In the genomic region with DNA sequence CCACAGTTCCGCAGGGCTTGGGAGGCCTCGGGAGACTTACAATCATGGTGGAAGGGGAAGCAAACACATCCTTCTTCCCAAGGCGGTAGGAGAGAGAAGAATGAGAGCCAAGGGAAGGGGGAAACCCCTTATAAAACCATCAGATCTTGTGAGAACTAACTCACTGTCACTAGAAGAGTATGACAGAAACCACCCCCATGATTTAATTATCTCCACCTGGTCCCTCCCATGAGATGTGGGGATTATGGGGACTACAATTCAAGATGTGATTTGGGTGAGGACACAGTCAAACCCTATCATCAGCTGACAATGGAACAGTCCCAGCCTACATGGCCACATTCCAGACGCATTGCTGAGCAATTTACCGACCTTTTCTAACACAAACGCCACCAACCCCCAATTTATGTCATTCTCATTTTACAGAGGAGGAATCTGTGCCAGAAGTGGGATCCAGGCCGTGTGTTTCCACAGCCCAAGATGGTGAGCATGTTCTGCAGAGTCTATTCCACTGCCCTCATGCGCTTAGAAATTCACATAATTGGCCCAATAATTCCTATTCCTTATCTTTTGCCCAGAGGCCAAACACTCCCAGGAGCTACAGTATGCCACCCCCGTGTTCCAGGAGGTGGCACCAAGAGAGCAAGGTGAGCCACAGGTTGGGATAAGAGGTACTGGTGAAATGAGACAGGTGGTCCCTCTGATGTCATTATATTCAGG, we compare ENCODE assay signal across 18 cellular contexts. TPM values are rescaled to one million over a fixed set of nuclear protein-coding genes. Genes with fewer than 3 reads are reported as not detected.
"Had no signal": no experiment of that assay in that cellular context is flagged by ENCODE, and none has a peak within 500 bp of the region (broad histone marks: within the 10 kb centered on the region; RNA-seq: fewer than 3 reads in every experiment).

No MANE protein-coding gene starts in this region.

- H3K4me3 Mint-ChIP-seq: activated naive CD4-positive, alpha-beta T cell treated with anti-CD3 and anti-CD28 coated beads, Interleukin-2, amount 10 ng/mL, durations not matched to agents 7 days and 5 days; endodermal cell; naive thymus-derived CD4-positive, alpha-beta T cell; stimulated activated effector memory CD8-positive, alpha-beta T cell treated with anti-CD3 and anti-CD28 coated beads, Interleukin-12 subunit alpha, Interleukin-12 subunit beta, amount 100 ng/mL, for 72 hours had no signal

- H3K27ac ChIP-seq: dorsolateral prefrontal cortex, neutrophil, thyroid gland, vagina had no signal

- H3K27ac Mint-ChIP-seq: activated naive CD4-positive, alpha-beta T cell treated with anti-CD3 and anti-CD28 coated beads, Interleukin-2, amount 10 ng/mL, durations not matched to agents 7 days and 5 days; activated T-helper 2 cell treated with anti-CD3 and anti-CD28 coated beads, Interferon-gamma antibody, Interleukin-2, Interleukin-4, amounts not matched to agents 10 μg/mL and 5 μg/mL and 100 μg/mL, durations not matched to agents 14 hours and 24 hours and 36 hours; endodermal cell had no signal

- H3K36me3 Mint-ChIP-seq: activated naive CD4-positive, alpha-beta T cell treated with anti-CD3 and anti-CD28 coated beads, Interleukin-2, amount 10 ng/mL, durations not matched to agents 7 days and 5 days; stimulated activated effector memory CD8-positive, alpha-beta T cell treated with anti-CD3 and anti-CD28 coated beads, Interleukin-12 subunit alpha, Interleukin-12 subunit beta, amount 100 ng/mL, for 72 hours had no signal

- DNase-seq: activated CD4-positive, alpha-beta T cell treated with anti-CD3 and anti-CD28 coated beads, Interleukin-2, amount 50 U/mL, for 4 hours; activated CD4-positive, CD25-positive, alpha-beta regulatory T cell treated with anti-CD3 and anti-CD28 coated beads, Interleukin-2, amount 50 U/mL, for 72 hours; activated naive CD4-positive, alpha-beta T cell treated with anti-CD3 and anti-CD28 coated beads, Interleukin-2, amount 10 ng/mL, durations not matched to agents 7 days and 5 days; dorsolateral prefrontal cortex; endodermal cell; erythroblast; mammary epithelial cell; naive thymus-derived CD4-positive, alpha-beta T cell; retina; T-helper 9 cell; thyroid gland had no signal

- H3K9me3 Mint-ChIP-seq: activated naive CD4-positive, alpha-beta T cell treated with anti-CD3 and anti-CD28 coated beads, Interleukin-2, amount 10 ng/mL, durations not matched to agents 7 days and 5 days; activated T-helper 2 cell treated with anti-CD3 and anti-CD28 coated beads, Interferon-gamma antibody, Interleukin-2, Interleukin-4, amounts not matched to agents 10 μg/mL and 5 μg/mL and 100 μg/mL, durations not matched to agents 14 hours and 24 hours and 36 hours; naive thymus-derived CD4-positive, alpha-beta T cell; stimulated activated effector memory CD8-positive, alpha-beta T cell treated with anti-CD3 and anti-CD28 coated beads, Interleukin-12 subunit alpha, Interleukin-12 subunit beta, amount 100 ng/mL, for 72 hours had no signal

- FAIRE-seq: keratinocyte had no signal

- H3K27me3 ChIP-seq: dorsolateral prefrontal cortex, neutrophil, thyroid gland, vagina had no signal

- ATAC-seq: left lobe of liver; naive thymus-derived CD4-positive, alpha-beta T cell; stimulated activated effector memory CD8-positive, alpha-beta T cell treated with anti-CD3 and anti-CD28 coated beads, Interleukin-12 subunit alpha, Interleukin-12 subunit beta, amount 100 ng/mL, for 72 hours had no signal

- H3K4me1 Mint-ChIP-seq: activated naive CD4-positive, alpha-beta T cell treated with anti-CD3 and anti-CD28 coated beads, Interleukin-2, amount 10 ng/mL, durations not matched to agents 7 days and 5 days; naive thymus-derived CD4-positive, alpha-beta T cell; stimulated activated effector memory CD8-positive, alpha-beta T cell treated with anti-CD3 and anti-CD28 coated beads, Interleukin-12 subunit alpha, Interleukin-12 subunit beta, amount 100 ng/mL, for 72 hours had no signal

- H3K36me3 ChIP-seq: thyroid gland, vagina had no signal

- H3K4me3 ChIP-seq: dorsolateral prefrontal cortex, thyroid gland, vagina had no signal

- H3K4me1 ChIP-seq: thyroid gland, vagina had no signal

- H3K9me3 ChIP-seq: neutrophil, thyroid gland, vagina had no signal

RNA-seq across cellular contexts. Expression of gene MILR1, which starts 17.3 kb away (rescaled TPM):
- total RNA-seq: chondrocyte had no signal
- polyA plus RNA-seq: keratinocyte; naive thymus-derived CD4-positive, alpha-beta T cell had no signal
